ENCODE assay signal across 8 cellular contexts in the genomic region with DNA sequence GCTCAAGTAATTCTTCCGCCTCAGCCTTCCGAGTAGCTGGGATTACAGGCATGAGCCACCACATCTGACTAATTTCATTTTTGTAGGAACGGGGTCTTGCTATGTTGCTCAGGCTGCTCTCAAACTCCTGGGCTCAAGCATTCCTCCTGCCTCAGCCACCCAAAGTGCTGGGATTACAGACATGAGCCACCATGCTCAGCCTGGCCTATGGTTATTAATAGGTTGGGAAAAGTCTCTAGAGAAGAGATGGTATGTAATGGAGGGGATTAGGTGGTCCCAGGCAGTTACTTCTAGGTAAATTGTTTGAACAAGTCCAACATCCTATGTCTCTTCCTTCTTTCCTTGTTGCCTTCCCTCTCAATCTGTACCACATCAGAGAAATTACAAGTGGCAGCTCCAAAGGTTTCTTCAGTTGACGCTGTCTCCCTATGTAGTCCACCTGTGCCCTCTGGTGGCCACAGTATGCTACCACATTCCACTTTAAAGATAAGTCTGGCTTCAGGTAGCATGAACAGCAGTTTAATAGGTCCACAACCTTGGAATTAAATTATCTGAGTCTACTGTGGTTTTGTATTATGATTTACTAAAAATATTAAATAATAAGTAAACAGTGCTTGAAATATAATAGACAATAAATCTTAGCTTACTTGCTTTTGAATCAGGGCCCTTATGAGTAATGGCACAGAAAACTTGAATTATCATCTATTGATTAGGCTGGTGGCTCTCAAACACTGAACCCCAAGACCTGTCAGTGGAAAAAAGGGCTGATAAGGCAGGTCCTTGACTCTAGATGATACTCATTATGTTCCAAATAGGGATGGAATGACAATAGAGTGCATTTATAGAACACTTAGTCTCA. TPM values are rescaled to one million over a fixed set of nuclear protein-coding genes. Genes with fewer than 3 reads are reported as not detected.
DNase-seq lines count a peak whose midpoint lies in the region; ATAC-seq, FAIRE-seq and TF ChIP-seq lines count a peak whose summit lies in the region.

No MANE protein-coding gene starts in this region.

- H3K9me3 Mint-ChIP-seq in T-helper 2 cell treated with Interferon-gamma antibody and Interleukin-4, amounts not matched to agents 5 μg/mL and 100 μg/mL, for 36 hours: no peaks in the 10 kb centered on the region

- no peak overlapping the region for H3K4me3 Mint-ChIP-seq in T-helper 2 cell treated with Interferon-gamma antibody and Interleukin-4, amounts not matched to agents 5 μg/mL and 100 μg/mL, for 36 hours

- H3K4me2 ChIP-seq in smooth muscle cell: no peak overlapping the region

- no peaks in the 10 kb centered on the region for H3K4me1 Mint-ChIP-seq in T-helper 2 cell treated with Interferon-gamma antibody and Interleukin-4, amounts not matched to agents 5 μg/mL and 100 μg/mL, for 36 hours (ENCODE audit: low read depth)

- no peak overlapping the region for H3K27ac Mint-ChIP-seq in T-helper 2 cell treated with Interferon-gamma antibody and Interleukin-4, amounts not matched to agents 5 μg/mL and 100 μg/mL, for 36 hours

- H4K20me1 ChIP-seq in smooth muscle cell (ENCODE audit: low read depth): no peaks in the 10 kb centered on the region

- TF ChIP-seq CTCF in astrocyte of the cerebellum (IDR thresholded peaks at IDR 0.05; ENCODE audit: low read depth, low read length, missing control alignments) (peak; percentile 92), smooth muscle cell (IDR thresholded peaks at IDR 0.05; ENCODE audit: borderline replicate concordance, insufficient read depth, poor library complexity, severe bottlenecking) (peak; percentile 95)

- H3K27ac ChIP-seq in smooth muscle cell (ENCODE audit: low read depth): peak overlapping the region; percentile 28

- peaks cover 1% of the 10 kb centered on the region for H3K36me3 Mint-ChIP-seq in T-helper 2 cell treated with Interferon-gamma antibody and Interleukin-4, amounts not matched to agents 5 μg/mL and 100 μg/mL, for 36 hours (ENCODE audit: low read depth)

- H3K9ac ChIP-seq in smooth muscle cell (ENCODE audit: low read depth): no peak overlapping the region

- no peaks in the 10 kb centered on the region for H3K27me3 ChIP-seq in smooth muscle cell (ENCODE audit: low read depth)

- ATAC-seq in HG02623 (IDR thresholded peaks at IDR 0.05; ENCODE audit: unreplicated experiment): peak; percentile 68
- no peak for ATAC-seq in GM21381 (IDR thresholded peaks at IDR 0.05; ENCODE audit: unreplicated experiment)

- no peaks in the 10 kb centered on the region for H3F3A ChIP-seq in smooth muscle cell (ENCODE audit: low read depth)

- H2AFZ ChIP-seq in smooth muscle cell (ENCODE audit: low read depth): no peak overlapping the region

- no peak overlapping the region for H3K4me3 ChIP-seq in astrocyte of the cerebellum (ENCODE audit: low read depth, low read length)
- H3K4me3 ChIP-seq in smooth muscle cell: no peak overlapping the region

- FAIRE-seq in G401.6 (lab: Jason Lieb, UNC): peak; percentile 95

- no peaks in the 10 kb centered on the region for H3K79me2 ChIP-seq in smooth muscle cell (ENCODE audit: low read depth)

- 33% methylated on average over 4 of the region's 4 CpGs for WGBS in smooth muscle cell (ENCODE audit: low lambda C conversion rate)

- no peaks in the 10 kb centered on the region for H3K27me3 Mint-ChIP-seq in T-helper 2 cell treated with Interferon-gamma antibody and Interleukin-4, amounts not matched to agents 5 μg/mL and 100 μg/mL, for 36 hours (ENCODE audit: low read depth)

- H3K36me3 ChIP-seq in smooth muscle cell (ENCODE audit: low read depth): no peaks in the 10 kb centered on the region

- H3K9me3 ChIP-seq in smooth muscle cell (replicated peaks; ENCODE audit: low read depth): no peaks in the 10 kb centered on the region

- no peaks in the 10 kb centered on the region for H3K4me1 ChIP-seq in smooth muscle cell (ENCODE audit: low read depth)

- in situ Hi-C loops in astrocyte of the cerebellum (cut with HindIII; ENCODE audit: low sequenced_read_pairs): loop anchor here (25.0 kb wide), 1 partner anchor 353 kb away; no protein-coding TSS in a partner anchor

- peak; percentile 35 for DNase-seq in NCI-H1694 treated with DMSO at 0.1 percent for 48 hours (lab: John Stamatoyannopoulos, UW)
- DNase-seq in T-helper 2 cell treated with Interferon-gamma antibody and Interleukin-4, amounts not matched to agents 5 μg/mL and 100 μg/mL, for 36 hours (ENCODE audit: low spot score): peak; percentile 41
- DNase-seq in astrocyte of the cerebellum (ENCODE audit: low read depth): peak; percentile 71
- DNase-seq in hippocampal formation (lab: John Stamatoyannopoulos, UW): peak; percentile 43 to 74
- DNase-seq in smooth muscle cell (lab: John Stamatoyannopoulos, UW; ENCODE audit: unreplicated experiment): no peak

RNA-seq across cellular contexts. Expression of gene TIGD6, which starts 9.7 kb away (rescaled TPM):
- total RNA-seq in smooth muscle cell: 3.6 and 8.4 TPM in 2 replicates
- polyA plus RNA-seq in smooth muscle cell: 2.5 and 5.1 TPM in 2 replicates

RNA-seq across cellular contexts. Expression of gene HMGXB3, which starts 9.8 kb away (rescaled TPM):
- 41.2 and 41.8 TPM in 2 replicates for total RNA-seq in smooth muscle cell
- polyA plus RNA-seq in smooth muscle cell: 31.4 and 31.7 TPM in 2 replicates

RNA-seq across cellular contexts. Expression of gene SLC26A2, which starts 30.2 kb away (rescaled TPM):
- 16.0 and 17.6 TPM in 2 replicates for total RNA-seq in smooth muscle cell
- 5.1 and 5.2 TPM in 2 replicates for polyA plus RNA-seq in smooth muscle cell

RNA-seq across cellular contexts. Expression of gene PDE6A, which starts 46.2 kb away (rescaled TPM):
- total RNA-seq in smooth muscle cell: not detected in 2 replicates
- 0.05 TPM in 1 of 2 replicates, not detected in the other for polyA plus RNA-seq in smooth muscle cell
